1 cellular context compared by ENCODE assay signal in the genomic region with DNA sequence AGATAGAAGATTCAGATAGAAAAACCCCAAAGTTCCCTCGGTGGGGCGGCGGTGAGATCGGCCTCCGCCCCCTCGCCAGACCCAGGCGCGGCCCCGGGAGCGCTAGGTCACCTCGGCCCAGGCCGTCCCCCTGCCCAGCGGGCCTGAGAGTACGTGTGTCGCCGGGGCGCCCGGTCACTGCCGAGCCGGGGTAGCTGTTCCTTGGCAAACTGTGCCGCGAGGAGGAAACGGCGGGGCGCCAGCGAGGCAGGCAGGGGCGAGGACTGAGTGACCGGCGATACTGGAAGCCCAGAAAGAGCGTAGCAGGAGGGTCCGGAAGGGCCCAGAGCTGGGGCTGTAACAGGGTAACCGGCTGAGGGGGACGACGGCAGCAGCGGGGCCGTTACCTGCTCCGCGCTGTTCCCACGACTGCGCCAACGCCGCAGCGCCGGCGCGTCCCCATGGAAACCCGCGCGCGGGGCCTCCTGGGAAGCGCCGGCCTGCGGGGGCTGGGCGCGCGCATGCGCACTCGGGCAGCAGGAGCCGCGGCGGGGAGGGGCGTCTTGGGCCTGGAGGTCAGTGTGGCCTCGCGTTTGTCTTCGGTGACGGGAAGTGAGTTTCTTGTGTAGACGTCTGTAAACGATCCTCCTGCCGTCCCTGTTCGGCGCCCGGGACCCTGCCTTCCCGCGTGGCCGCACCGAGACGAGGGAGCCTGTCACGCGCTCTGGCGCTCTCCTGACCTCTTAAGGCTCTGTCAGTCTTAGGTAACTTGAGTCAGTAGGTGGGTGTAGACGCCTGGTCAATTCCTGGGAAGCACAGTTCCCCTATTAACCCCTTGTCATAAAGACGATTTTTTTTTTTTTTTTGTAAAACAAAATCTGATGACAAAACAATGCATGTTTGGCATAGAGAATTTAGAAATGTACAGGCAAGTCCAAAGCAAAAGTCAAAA.
TF ChIP-seq lines count a peak whose summit lies in the region.

TSS of gene LCA5L (minus strand) at position 440 of the 931 bp plus-strand sequence. CDS start 17,285 bp downstream, outside the sequence.

TF ChIP-seq in HepG2, 621 proteins besides CTCF, POLR2A, EP300 and RAD21 (continued from another document and continues in another):
- TF ChIP-seq, protein P1, sequence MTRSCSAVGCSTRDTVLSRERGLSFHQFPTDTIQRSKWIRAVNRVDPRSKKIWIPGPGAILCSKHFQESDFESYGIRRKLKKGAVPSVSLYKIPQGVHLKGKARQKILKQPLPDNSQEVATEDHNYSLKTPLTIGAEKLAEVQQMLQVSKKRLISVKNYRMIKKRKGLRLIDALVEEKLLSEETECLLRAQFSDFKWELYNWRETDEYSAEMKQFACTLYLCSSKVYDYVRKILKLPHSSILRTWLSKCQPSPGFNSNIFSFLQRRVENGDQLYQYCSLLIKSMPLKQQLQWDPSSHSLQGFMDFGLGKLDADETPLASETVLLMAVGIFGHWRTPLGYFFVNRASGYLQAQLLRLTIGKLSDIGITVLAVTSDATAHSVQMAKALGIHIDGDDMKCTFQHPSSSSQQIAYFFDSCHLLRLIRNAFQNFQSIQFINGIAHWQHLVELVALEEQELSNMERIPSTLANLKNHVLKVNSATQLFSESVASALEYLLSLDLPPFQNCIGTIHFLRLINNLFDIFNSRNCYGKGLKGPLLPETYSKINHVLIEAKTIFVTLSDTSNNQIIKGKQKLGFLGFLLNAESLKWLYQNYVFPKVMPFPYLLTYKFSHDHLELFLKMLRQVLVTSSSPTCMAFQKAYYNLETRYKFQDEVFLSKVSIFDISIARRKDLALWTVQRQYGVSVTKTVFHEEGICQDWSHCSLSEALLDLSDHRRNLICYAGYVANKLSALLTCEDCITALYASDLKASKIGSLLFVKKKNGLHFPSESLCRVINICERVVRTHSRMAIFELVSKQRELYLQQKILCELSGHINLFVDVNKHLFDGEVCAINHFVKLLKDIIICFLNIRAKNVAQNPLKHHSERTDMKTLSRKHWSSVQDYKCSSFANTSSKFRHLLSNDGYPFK (CRISPR knock-in tag; IDR thresholded peaks at IDR 0.05; ENCODE audit: borderline replicate concordance) = peak; percentile 41; the same call in 1 of the 2 replicates
- TF ChIP-seq, protein P2, sequence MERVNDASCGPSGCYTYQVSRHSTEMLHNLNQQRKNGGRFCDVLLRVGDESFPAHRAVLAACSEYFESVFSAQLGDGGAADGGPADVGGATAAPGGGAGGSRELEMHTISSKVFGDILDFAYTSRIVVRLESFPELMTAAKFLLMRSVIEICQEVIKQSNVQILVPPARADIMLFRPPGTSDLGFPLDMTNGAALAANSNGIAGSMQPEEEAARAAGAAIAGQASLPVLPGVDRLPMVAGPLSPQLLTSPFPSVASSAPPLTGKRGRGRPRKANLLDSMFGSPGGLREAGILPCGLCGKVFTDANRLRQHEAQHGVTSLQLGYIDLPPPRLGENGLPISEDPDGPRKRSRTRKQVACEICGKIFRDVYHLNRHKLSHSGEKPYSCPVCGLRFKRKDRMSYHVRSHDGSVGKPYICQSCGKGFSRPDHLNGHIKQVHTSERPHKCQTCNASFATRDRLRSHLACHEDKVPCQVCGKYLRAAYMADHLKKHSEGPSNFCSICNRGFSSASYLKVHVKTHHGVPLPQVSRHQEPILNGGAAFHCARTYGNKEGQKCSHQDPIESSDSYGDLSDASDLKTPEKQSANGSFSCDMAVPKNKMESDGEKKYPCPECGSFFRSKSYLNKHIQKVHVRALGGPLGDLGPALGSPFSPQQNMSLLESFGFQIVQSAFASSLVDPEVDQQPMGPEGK (CRISPR knock-in tag; IDR thresholded peaks at IDR 0.05) = no peak; the same call in 1 of the 2 replicates
- no peak for TF ChIP-seq EHMT2 (IDR thresholded peaks at IDR 0.05; ENCODE audit: borderline replicate concordance, low read depth, low read length)
- no peak for TF ChIP-seq ZNF589 (CRISPR knock-in tag; conservative IDR thresholded peaks at IDR 0.05)
- TF ChIP-seq KMT2B (CRISPR knock-in tag; IDR thresholded peaks at IDR 0.05) = peak; percentile 46; the same call in 1 of the 2 replicates
- no peak for TF ChIP-seq GLMP (CRISPR knock-in tag; IDR thresholded peaks at IDR 0.05; ENCODE audit: borderline replicate concordance)
- no peak for TF ChIP-seq HHEX (CRISPR knock-in tag; IDR thresholded peaks at IDR 0.05)
- TF ChIP-seq ZNF407 (CRISPR knock-in tag; IDR thresholded peaks at IDR 0.05; ENCODE audit: not compliant biosample characterization) = peak; percentile 31
- no peak for TF ChIP-seq ZNF260 (CRISPR knock-in tag; IDR thresholded peaks at IDR 0.05; ENCODE audit: borderline replicate concordance, low read depth)
- TF ChIP-seq, protein P3, sequence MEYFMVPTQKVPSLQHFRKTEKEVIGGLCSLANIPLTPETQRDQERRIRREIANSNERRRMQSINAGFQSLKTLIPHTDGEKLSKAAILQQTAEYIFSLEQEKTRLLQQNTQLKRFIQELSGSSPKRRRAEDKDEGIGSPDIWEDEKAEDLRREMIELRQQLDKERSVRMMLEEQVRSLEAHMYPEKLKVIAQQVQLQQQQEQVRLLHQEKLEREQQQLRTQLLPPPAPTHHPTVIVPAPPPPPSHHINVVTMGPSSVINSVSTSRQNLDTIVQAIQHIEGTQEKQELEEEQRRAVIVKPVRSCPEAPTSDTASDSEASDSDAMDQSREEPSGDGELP (IDR thresholded peaks at IDR 0.05; ENCODE audit: borderline replicate concordance, low read depth) = no peak
- TF ChIP-seq, protein P4, sequence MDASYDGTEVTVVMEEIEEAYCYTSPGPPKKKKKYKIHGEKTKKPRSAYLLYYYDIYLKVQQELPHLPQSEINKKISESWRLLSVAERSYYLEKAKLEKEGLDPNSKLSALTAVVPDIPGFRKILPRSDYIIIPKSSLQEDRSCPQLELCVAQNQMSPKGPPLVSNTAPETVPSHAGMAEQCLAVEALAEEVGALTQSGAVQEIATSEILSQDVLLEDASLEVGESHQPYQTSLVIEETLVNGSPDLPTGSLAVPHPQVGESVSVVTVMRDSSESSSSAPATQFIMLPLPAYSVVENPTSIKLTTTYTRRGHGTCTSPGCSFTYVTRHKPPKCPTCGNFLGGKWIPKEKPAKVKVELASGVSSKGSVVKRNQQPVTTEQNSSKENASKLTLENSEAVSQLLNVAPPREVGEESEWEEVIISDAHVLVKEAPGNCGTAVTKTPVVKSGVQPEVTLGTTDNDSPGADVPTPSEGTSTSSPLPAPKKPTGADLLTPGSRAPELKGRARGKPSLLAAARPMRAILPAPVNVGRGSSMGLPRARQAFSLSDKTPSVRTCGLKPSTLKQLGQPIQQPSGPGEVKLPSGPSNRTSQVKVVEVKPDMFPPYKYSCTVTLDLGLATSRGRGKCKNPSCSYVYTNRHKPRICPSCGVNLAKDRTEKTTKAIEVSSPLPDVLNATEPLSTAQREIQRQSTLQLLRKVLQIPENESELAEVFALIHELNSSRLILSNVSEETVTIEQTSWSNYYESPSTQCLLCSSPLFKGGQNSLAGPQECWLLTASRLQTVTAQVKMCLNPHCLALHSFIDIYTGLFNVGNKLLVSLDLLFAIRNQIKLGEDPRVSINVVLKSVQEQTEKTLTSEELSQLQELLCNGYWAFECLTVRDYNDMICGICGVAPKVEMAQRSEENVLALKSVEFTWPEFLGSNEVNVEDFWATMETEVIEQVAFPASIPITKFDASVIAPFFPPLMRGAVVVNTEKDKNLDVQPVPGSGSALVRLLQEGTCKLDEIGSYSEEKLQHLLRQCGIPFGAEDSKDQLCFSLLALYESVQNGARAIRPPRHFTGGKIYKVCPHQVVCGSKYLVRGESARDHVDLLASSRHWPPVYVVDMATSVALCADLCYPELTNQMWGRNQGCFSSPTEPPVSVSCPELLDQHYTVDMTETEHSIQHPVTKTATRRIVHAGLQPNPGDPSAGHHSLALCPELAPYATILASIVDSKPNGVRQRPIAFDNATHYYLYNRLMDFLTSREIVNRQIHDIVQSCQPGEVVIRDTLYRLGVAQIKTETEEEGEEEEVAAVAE (CRISPR knock-in tag; IDR thresholded peaks at IDR 0.05; ENCODE audit: borderline replicate concordance) = no peak
- no peak for TF ChIP-seq CREBL2 (CRISPR knock-in tag; IDR thresholded peaks at IDR 0.05; ENCODE audit: borderline replicate concordance)
- no peak for TF ChIP-seq NCOA2 (CRISPR knock-in tag; IDR thresholded peaks at IDR 0.05)
- no peak for TF ChIP-seq TBP (CRISPR knock-in tag; IDR thresholded peaks at IDR 0.05)
- TF ChIP-seq, protein P5, sequence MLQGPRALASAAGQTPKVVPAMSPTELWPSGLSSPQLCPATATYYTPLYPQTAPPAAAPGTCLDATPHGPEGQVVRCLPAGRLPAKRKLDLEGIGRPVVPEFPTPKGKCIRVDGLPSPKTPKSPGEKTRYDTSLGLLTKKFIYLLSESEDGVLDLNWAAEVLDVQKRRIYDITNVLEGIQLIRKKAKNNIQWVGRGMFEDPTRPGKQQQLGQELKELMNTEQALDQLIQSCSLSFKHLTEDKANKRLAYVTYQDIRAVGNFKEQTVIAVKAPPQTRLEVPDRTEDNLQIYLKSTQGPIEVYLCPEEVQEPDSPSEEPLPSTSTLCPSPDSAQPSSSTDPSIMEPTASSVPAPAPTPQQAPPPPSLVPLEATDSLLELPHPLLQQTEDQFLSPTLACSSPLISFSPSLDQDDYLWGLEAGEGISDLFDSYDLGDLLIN (CRISPR knock-in tag; IDR thresholded peaks at IDR 0.05; ENCODE audit: borderline replicate concordance) = 0 out of 2 replicates have a peak, but pooled peaks have one; percentile 44
- TF ChIP-seq GRHL1 (CRISPR knock-in tag; conservative IDR thresholded peaks at IDR 0.05) = no peak
- 0 out of 2 replicates have a peak, but pooled peaks have one; percentile 16 for TF ChIP-seq NCOA1 (CRISPR knock-in tag; IDR thresholded peaks at IDR 0.05)
- no peak for TF ChIP-seq ZNF576 (CRISPR knock-in tag; IDR thresholded peaks at IDR 0.05)
- TF ChIP-seq ZMYM4 (CRISPR knock-in tag; IDR thresholded peaks at IDR 0.05) = peak; percentile 58; the same call in 1 of the 2 replicates
- TF ChIP-seq ERF (CRISPR knock-in tag; IDR thresholded peaks at IDR 0.05) = peak; percentile 25; the same call in 1 of the 2 replicates
